Comparison of ENCODE assay signal across 12 cellular contexts in the genomic region with DNA sequence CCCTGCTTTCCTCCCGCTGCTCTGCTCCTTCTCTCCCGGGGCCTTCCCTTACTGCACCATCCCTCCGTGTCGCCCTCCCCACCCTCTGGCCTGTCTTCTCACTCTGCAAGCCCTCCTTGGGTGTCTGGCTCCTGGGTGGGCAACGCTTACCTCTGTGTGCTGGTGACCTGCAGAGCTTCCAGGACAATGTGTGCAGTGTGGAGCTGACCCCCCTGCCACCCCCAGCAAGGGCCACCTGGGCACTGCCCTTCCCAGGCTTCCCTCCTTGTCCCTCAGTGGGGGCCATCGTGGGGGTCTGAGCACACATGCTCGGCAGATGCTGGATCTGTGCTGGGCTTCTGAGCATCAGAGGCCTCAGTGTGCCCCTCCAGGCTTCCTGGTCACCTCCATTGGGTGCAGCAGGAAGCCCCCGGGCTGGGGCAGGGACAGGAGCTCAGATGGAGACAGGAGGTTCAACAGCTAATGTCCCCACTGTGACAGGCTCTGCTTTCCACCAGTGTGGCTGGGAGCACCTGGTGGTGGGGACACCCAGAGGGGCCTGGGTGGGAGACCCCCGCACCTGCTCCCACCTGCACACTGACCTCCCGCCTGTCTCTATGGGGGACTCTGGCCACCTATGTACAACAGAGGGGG. TPM values are rescaled to one million over a fixed set of nuclear protein-coding genes. Genes with fewer than 3 reads are reported as not detected.
A peak's percentile ranks its signal among the peaks of the same experiment; 100 is the strongest.
DNase-seq lines count a peak whose midpoint lies in the region; ATAC-seq and TF ChIP-seq lines count a peak whose summit lies in the region.
"Had no signal": no experiment of that assay in that cellular context is flagged by ENCODE, and none has a peak within 500 bp of the region (broad histone marks: within the 10 kb centered on the region; RNA-seq: fewer than 3 reads in every experiment).

No MANE protein-coding gene starts in this region.

- no peak overlapping the region for H3K4me3 ChIP-seq in upper lobe of right lung
- H3K4me3 ChIP-seq: body of pancreas had no signal

- no peaks in the 10 kb centered on the region for H3K36me3 Mint-ChIP-seq in activated T-cell treated with anti-CD3 and anti-CD28 coated beads, Interleukin-2, amount 50 U/mL, for 4 hours (ENCODE audit: insufficient read depth)
- H3K36me3 Mint-ChIP-seq in T-helper 17 cell (ENCODE audit: low read depth) = no peaks in the 10 kb centered on the region
- H3K36me3 Mint-ChIP-seq in effector memory CD8-positive, alpha-beta T cell (ENCODE audit: insufficient read depth) = peaks cover 12% of the 10 kb centered on the region

- no peaks in the 10 kb centered on the region for H3K27me3 ChIP-seq in upper lobe of right lung
- H3K27me3 ChIP-seq: body of pancreas had no signal

- H3K27me3 Mint-ChIP-seq in activated T-cell treated with anti-CD3 and anti-CD28 coated beads, Interleukin-2, amount 50 U/mL, for 4 hours (ENCODE audit: low read depth) = no peaks in the 10 kb centered on the region
- H3K27me3 Mint-ChIP-seq in T-helper 17 cell = no peaks in the 10 kb centered on the region
- H3K27me3 Mint-ChIP-seq in effector memory CD8-positive, alpha-beta T cell = no peaks in the 10 kb centered on the region

- no peak for ATAC-seq in activated T-cell treated with anti-CD3 and anti-CD28 coated beads, Interleukin-2, amount 50 U/mL, for 4 hours
- ATAC-seq in T-helper 17 cell (no peak), sciatic nerve (peak; percentile 6), GM19452 (IDR thresholded peaks at IDR 0.05; ENCODE audit: unreplicated experiment) (no peak), upper lobe of right lung (no peak)
- no peak for ATAC-seq in effector memory CD8-positive, alpha-beta T cell (replicated peaks)

- H3K4me1 Mint-ChIP-seq in activated T-cell treated with anti-CD3 and anti-CD28 coated beads, Interleukin-2, amount 50 U/mL, for 4 hours (ENCODE audit: low read depth) = peaks cover 11% of the 10 kb centered on the region
- peaks cover 3% of the 10 kb centered on the region for H3K4me1 Mint-ChIP-seq in T-helper 17 cell
- peaks cover 0 to 11% of the 10 kb centered on the region in 2 donors for H3K4me1 Mint-ChIP-seq in effector memory CD8-positive, alpha-beta T cell (ENCODE audit: low read depth in 2 of 2)

- H3K36me3 ChIP-seq in upper lobe of right lung = no peaks in the 10 kb centered on the region
- H3K36me3 ChIP-seq: thoracic aorta had no signal

- H3K9me3 ChIP-seq in T-helper 17 cell (ENCODE audit: control insufficient read depth, low read length, poor library complexity, severe bottlenecking) (no peaks in the 10 kb centered on the region), upper lobe of right lung (no peaks in the 10 kb centered on the region)
- H3K9me3 ChIP-seq: body of pancreas, thoracic aorta had no signal

- H3K4me1 ChIP-seq in upper lobe of right lung = peaks cover 8% of the 10 kb centered on the region

- H3K4me3 Mint-ChIP-seq in activated T-cell treated with anti-CD3 and anti-CD28 coated beads, Interleukin-2, amount 50 U/mL, for 4 hours = peak overlapping the region; percentile 71
- peak overlapping the region; percentile 73 for H3K4me3 Mint-ChIP-seq in T-helper 17 cell
- peak overlapping the region; percentile 64 to 74 for H3K4me3 Mint-ChIP-seq in effector memory CD8-positive, alpha-beta T cell

- intact Hi-C loops in sciatic nerve (cut with DNase I) (no loop called here), upper lobe of right lung (cut with DNase I) (no loop called here)

- H3K27ac Mint-ChIP-seq in T-helper 17 cell = peak overlapping the region; percentile 84
- H3K27ac Mint-ChIP-seq in effector memory CD8-positive, alpha-beta T cell = peak overlapping the region; percentile 87 to 93

- TF ChIP-seq CTCF in upper lobe of right lung (IDR thresholded peaks at IDR 0.05) = no peak

- no peak overlapping the region for H3K27ac ChIP-seq in upper lobe of right lung
- H3K27ac ChIP-seq: thoracic aorta had no signal

- no peaks in the 10 kb centered on the region for H3K9me3 Mint-ChIP-seq in activated T-cell treated with anti-CD3 and anti-CD28 coated beads, Interleukin-2, amount 50 U/mL, for 4 hours
- H3K9me3 Mint-ChIP-seq in effector memory CD8-positive, alpha-beta T cell = no peaks in the 10 kb centered on the region

- DNase-seq in activated T-cell treated with anti-CD3 and anti-CD28 coated beads, Interleukin-2, amount 50 U/mL, for 4 hours = no peak
- no peak for DNase-seq in activated T-cell treated with anti-CD3 and anti-CD28 coated beads, Interleukin-2, amount 50 U/mL, for 1 hour
- DNase-seq in T-helper 17 cell = no peak
- no peak for DNase-seq in effector memory CD8-positive, alpha-beta T cell
- peak; percentile 49 for DNase-seq in sciatic nerve (ENCODE audit: low spot score)
- no peak for DNase-seq in NCI-H146 (lab: John Stamatoyannopoulos, UW)
- no peak for DNase-seq in upper lobe of right lung
- DNase-seq: body of pancreas, GDM1, NCI-H345 had no signal

RNA-seq across cellular contexts. Expression of a gene that starts 7.8 kb away (rescaled TPM):
- total RNA-seq in activated T-cell treated with anti-CD3 and anti-CD28 coated beads, Interleukin-2, amount 50 U/mL, for 4 hours = under 1 TPM; 0.53 to 0.94 (median 0.76) TPM
- under 1 TPM; 0.23 to 0.25 TPM for total RNA-seq in T-helper 17 cell
- total RNA-seq in sciatic nerve = 7.4 TPM
- total RNA-seq in upper lobe of right lung = 0.26 TPM
